1 cellular context compared by ENCODE assay signal in the genomic region with DNA sequence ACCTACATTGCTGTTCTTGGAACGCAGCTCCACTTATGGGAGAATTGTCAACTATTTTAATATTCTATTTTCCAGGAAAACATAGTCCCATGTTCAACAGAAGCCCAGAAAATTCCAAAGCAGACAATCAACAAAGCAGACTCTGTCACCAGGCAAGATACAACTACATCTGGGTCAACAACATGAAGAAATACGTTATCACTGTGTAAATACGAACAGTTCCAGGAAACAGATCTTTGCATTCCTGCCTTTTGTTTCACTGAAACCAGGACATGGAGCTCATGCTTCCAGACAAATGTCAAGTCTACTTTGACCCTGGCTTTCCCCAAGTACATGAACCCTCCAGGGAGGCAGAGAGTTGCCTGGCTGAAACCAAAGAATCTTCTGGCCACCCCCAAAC.
TF ChIP-seq lines count a peak whose summit lies in the region.

No MANE protein-coding gene starts in this region.

TF ChIP-seq in SK-N-SH, 30 proteins besides CTCF, POLR2A, EP300 and RAD21 (continued from another document):
- TF ChIP-seq, protein P1, sequence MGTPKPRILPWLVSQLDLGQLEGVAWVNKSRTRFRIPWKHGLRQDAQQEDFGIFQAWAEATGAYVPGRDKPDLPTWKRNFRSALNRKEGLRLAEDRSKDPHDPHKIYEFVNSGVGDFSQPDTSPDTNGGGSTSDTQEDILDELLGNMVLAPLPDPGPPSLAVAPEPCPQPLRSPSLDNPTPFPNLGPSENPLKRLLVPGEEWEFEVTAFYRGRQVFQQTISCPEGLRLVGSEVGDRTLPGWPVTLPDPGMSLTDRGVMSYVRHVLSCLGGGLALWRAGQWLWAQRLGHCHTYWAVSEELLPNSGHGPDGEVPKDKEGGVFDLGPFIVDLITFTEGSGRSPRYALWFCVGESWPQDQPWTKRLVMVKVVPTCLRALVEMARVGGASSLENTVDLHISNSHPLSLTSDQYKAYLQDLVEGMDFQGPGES (IDR thresholded peaks at IDR 0.05; ENCODE audit: low read depth, low read length): no peak
- TF ChIP-seq NRF1 (IDR thresholded peaks at IDR 0.05; ENCODE audit: low read depth, low read length) (no peak), TEAD4 (IDR thresholded peaks at IDR 0.05; ENCODE audit: borderline replicate concordance, insufficient read depth) (no peak)
- TF ChIP-seq, protein P2, sequence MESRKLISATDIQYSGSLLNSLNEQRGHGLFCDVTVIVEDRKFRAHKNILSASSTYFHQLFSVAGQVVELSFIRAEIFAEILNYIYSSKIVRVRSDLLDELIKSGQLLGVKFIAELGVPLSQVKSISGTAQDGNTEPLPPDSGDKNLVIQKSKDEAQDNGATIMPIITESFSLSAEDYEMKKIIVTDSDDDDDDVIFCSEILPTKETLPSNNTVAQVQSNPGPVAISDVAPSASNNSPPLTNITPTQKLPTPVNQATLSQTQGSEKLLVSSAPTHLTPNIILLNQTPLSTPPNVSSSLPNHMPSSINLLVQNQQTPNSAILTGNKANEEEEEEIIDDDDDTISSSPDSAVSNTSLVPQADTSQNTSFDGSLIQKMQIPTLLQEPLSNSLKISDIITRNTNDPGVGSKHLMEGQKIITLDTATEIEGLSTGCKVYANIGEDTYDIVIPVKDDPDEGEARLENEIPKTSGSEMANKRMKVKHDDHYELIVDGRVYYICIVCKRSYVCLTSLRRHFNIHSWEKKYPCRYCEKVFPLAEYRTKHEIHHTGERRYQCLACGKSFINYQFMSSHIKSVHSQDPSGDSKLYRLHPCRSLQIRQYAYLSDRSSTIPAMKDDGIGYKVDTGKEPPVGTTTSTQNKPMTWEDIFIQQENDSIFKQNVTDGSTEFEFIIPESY (IDR thresholded peaks at IDR 0.05; ENCODE audit: borderline replicate concordance, low read depth): no peak
